Comparison of ENCODE assay signal across 1 cellular context in the genomic region with DNA sequence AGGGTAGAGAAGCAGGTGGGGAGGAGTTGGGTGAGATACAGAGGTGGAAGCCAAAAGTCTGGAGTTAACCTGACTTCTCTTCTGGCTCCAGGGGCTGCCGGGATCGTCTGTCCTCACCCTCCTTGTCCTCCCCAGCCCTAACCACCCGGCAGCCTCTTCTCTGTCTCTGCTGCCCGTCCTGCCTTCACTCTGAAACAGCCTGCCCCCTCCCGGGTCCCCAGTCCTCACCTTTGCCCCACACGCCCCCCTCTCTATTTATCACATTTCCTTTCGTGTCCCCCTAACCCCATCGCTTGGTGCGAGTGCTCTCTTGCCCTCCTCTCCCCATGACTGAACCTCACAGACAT.
TF ChIP-seq lines count a peak whose summit lies in the region.

No MANE protein-coding gene starts in this region.

TF ChIP-seq in GM12878, 131 proteins besides CTCF, POLR2A, EP300 and RAD21:
- TF ChIP-seq TBL1XR1 (IDR thresholded peaks at IDR 0.05; ENCODE audit: low read depth, low read length) (no peak), RUNX3 (IDR thresholded peaks at IDR 0.05; ENCODE audit: low read length) (no peak), RBBP5 (conservative IDR thresholded peaks at IDR 0.05) (no peak), NR2C2 (IDR thresholded peaks at IDR 0.05; ENCODE audit: borderline replicate concordance, control insufficient read depth, insufficient read length, low read depth) (no peak), PML (IDR thresholded peaks at IDR 0.05; ENCODE audit: low read length) (no peak), NR2F1 (conservative IDR thresholded peaks at IDR 0.05) (no peak), MXI1 (IDR thresholded peaks at IDR 0.05; ENCODE audit: low read depth, low read length) (no peak), MTA3 (IDR thresholded peaks at IDR 0.05; ENCODE audit: borderline replicate concordance, low read length) (no peak), HDAC6 (IDR thresholded peaks at IDR 0.05; ENCODE audit: unreplicated experiment) (no peak)
- TF ChIP-seq, protein P1, sequence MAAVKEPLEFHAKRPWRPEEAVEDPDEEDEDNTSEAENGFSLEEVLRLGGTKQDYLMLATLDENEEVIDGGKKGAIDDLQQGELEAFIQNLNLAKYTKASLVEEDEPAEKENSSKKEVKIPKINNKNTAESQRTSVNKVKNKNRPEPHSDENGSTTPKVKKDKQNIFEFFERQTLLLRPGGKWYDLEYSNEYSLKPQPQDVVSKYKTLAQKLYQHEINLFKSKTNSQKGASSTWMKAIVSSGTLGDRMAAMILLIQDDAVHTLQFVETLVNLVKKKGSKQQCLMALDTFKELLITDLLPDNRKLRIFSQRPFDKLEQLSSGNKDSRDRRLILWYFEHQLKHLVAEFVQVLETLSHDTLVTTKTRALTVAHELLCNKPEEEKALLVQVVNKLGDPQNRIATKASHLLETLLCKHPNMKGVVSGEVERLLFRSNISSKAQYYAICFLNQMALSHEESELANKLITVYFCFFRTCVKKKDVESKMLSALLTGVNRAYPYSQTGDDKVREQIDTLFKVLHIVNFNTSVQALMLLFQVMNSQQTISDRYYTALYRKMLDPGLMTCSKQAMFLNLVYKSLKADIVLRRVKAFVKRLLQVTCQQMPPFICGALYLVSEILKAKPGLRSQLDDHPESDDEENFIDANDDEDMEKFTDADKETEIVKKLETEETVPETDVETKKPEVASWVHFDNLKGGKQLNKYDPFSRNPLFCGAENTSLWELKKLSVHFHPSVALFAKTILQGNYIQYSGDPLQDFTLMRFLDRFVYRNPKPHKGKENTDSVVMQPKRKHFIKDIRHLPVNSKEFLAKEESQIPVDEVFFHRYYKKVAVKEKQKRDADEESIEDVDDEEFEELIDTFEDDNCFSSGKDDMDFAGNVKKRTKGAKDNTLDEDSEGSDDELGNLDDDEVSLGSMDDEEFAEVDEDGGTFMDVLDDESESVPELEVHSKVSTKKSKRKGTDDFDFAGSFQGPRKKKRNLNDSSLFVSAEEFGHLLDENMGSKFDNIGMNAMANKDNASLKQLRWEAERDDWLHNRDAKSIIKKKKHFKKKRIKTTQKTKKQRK (IDR thresholded peaks at IDR 0.05; ENCODE audit: low read depth, low read length), result no peak
- TF ChIP-seq, protein P2, sequence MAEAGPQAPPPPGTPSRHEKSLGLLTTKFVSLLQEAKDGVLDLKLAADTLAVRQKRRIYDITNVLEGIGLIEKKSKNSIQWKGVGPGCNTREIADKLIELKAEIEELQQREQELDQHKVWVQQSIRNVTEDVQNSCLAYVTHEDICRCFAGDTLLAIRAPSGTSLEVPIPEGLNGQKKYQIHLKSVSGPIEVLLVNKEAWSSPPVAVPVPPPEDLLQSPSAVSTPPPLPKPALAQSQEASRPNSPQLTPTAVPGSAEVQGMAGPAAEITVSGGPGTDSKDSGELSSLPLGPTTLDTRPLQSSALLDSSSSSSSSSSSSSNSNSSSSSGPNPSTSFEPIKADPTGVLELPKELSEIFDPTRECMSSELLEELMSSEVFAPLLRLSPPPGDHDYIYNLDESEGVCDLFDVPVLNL (IDR thresholded peaks at IDR 0.05; ENCODE audit: low read depth, low read length), result no peak
